In genomic region chr5:148385094-148385493, GRCh38 we compare ENCODE assay signal across 10 cellular contexts. TPM values are rescaled to one million over a fixed set of nuclear protein-coding genes. Genes with fewer than 3 reads are reported as not detected.
DNase-seq lines count a peak whose midpoint lies in the region; ATAC-seq and TF ChIP-seq lines count a peak whose summit lies in the region.
"Had no signal": no experiment of that assay in that cellular context is flagged by ENCODE, and none has a peak within 500 bp of the region (broad histone marks: within the 10 kb centered on the region; RNA-seq: fewer than 3 reads in every experiment).

No MANE protein-coding gene starts in this region.

- H3K36me3 ChIP-seq in GM06990 (ENCODE audit: control insufficient read depth, insufficient read depth, low read length): no peaks in the 10 kb centered on the region; the same call in none of the 2 replicates
- no peaks in the 10 kb centered on the region for H3K36me3 ChIP-seq in MM.1S (replicated peaks; ENCODE audit: insufficient read depth, low read length)
- no peaks in the 10 kb centered on the region for H3K36me3 ChIP-seq in ectodermal cell (ENCODE audit: control insufficient read depth, insufficient read depth, low read length)
- peaks cover 21% of the 10 kb centered on the region for H3K36me3 ChIP-seq in neuron (ENCODE audit: insufficient read depth, low read length)

- DNase-seq in GM06990 (ENCODE audit: extremely low read depth, insufficient read length): no peak
- no peak for DNase-seq in MM.1S
- no peak for DNase-seq in NCI-H1105 (lab: John Stamatoyannopoulos, UW)
- DNase-seq in COLO668 (lab: John Stamatoyannopoulos, UW; ENCODE audit: unreplicated experiment): no peak
- no peak for DNase-seq in pons (ENCODE audit: low spot score)
- DNase-seq: activated gamma-delta T cell, retina had no signal

- no peak overlapping the region for H3K27ac ChIP-seq in MM.1S (ENCODE audit: low read length)
- no peak overlapping the region for H3K27ac ChIP-seq in ectodermal cell (ENCODE audit: insufficient read depth, low read depth, low read length, poor library complexity, severe bottlenecking)

- peaks cover 59% of the 10 kb centered on the region for H3K79me2 ChIP-seq in MM.1S (ENCODE audit: low read length)

- H3K4me3 ChIP-seq in GM06990 (replicated peaks; ENCODE audit: low read depth, low read length) (peak overlapping the region; percentile 91), MM.1S (ENCODE audit: low read length) (no peak overlapping the region; the same call in 1 of the 2 replicates), ectodermal cell (ENCODE audit: insufficient read depth, low read depth, low read length) (peak overlapping the region; percentile 70), neuron (ENCODE audit: low read length) (peak overlapping the region; percentile 58)

- peak overlapping the region; percentile 73 for H3K4me2 ChIP-seq in MM.1S (ENCODE audit: low read depth, low read length)

- H3K9me3 ChIP-seq in MM.1S (replicated peaks; ENCODE audit: insufficient read depth, low read length): no peaks in the 10 kb centered on the region
- H3K9me3 ChIP-seq in ectodermal cell (ENCODE audit: control insufficient read depth, low read length): no peaks in the 10 kb centered on the region
- no peaks in the 10 kb centered on the region for H3K9me3 ChIP-seq in neuron (ENCODE audit: low read length)

- ATAC-seq in GM18858 (IDR thresholded peaks at IDR 0.05; ENCODE audit: unreplicated experiment): no peak

- peaks cover 15% of the 10 kb centered on the region for H3K4me1 ChIP-seq in MM.1S (ENCODE audit: low read length)
- no peaks in the 10 kb centered on the region for H3K4me1 ChIP-seq in ectodermal cell (ENCODE audit: control insufficient read depth, insufficient read depth, low read length)
- H3K4me1 ChIP-seq in neuron (ENCODE audit: insufficient read depth, low read length): peaks cover 19% of the 10 kb centered on the region

- H3F3A ChIP-seq in MM.1S (ENCODE audit: insufficient read depth, low read length): no peaks in the 10 kb centered on the region

- H3K9ac ChIP-seq in MM.1S (ENCODE audit: low read length): no peak overlapping the region

- no peaks in the 10 kb centered on the region for H4K20me1 ChIP-seq in MM.1S (ENCODE audit: insufficient read depth, low read length)

- no peaks in the 10 kb centered on the region for H3K9me2 ChIP-seq in MM.1S (replicated peaks; ENCODE audit: insufficient read depth, low read length)

- TF ChIP-seq CTCF in GM06990 (IDR thresholded peaks at IDR 0.05; ENCODE audit: insufficient read depth, low read length, poor library complexity, severe bottlenecking) (no peak), MM.1S (IDR thresholded peaks at IDR 0.05; ENCODE audit: low read length) (no peak)

- 80% methylated on average over 1 of the region's 1 CpG; no CpG with 5 or more reads in 1 of the 2 experiments for WGBS in ectodermal cell, 2 experiments

- H3K27me3 ChIP-seq in GM06990 (replicated peaks; ENCODE audit: control insufficient read depth, insufficient read depth, low read length) (no peaks in the 10 kb centered on the region), MM.1S (replicated peaks; ENCODE audit: insufficient read depth, low read length) (no peaks in the 10 kb centered on the region), ectodermal cell (ENCODE audit: control insufficient read depth, insufficient read depth, low read length, poor library complexity, severe bottlenecking) (no peaks in the 10 kb centered on the region), neuron (ENCODE audit: insufficient read depth, low read length) (no peaks in the 10 kb centered on the region)

- no peak overlapping the region for H2AFZ ChIP-seq in MM.1S (ENCODE audit: low read length)
- no peak overlapping the region for H2AFZ ChIP-seq in neuron (ENCODE audit: low read depth, low read length)

RNA-seq across cellular contexts. Expression of gene FBXO38, which starts 1.3 kb away (rescaled TPM):
- 34.7 TPM for polyA plus RNA-seq in ectodermal cell (2013, experiment 1 of 4)
- polyA plus RNA-seq in ectodermal cell (2013, experiment 2 of 4): 38.6 TPM
- 27.9 TPM for polyA plus RNA-seq in ectodermal cell (2013, experiment 3 of 4)
- polyA plus RNA-seq in ectodermal cell (2013, experiment 4 of 4): 28.4 TPM

RNA-seq across cellular contexts. Expression of gene SPINK9, which starts 49.7 kb away (rescaled TPM):
- not detected for polyA plus RNA-seq in ectodermal cell (2013, experiment 1 of 4)
- polyA plus RNA-seq in ectodermal cell (2013, experiment 2 of 4): not detected
- not detected for polyA plus RNA-seq in ectodermal cell (2013, experiment 3 of 4)
- not detected for polyA plus RNA-seq in ectodermal cell (2013, experiment 4 of 4)
